21 cellular contexts compared by ENCODE assay signal in the genomic region with DNA sequence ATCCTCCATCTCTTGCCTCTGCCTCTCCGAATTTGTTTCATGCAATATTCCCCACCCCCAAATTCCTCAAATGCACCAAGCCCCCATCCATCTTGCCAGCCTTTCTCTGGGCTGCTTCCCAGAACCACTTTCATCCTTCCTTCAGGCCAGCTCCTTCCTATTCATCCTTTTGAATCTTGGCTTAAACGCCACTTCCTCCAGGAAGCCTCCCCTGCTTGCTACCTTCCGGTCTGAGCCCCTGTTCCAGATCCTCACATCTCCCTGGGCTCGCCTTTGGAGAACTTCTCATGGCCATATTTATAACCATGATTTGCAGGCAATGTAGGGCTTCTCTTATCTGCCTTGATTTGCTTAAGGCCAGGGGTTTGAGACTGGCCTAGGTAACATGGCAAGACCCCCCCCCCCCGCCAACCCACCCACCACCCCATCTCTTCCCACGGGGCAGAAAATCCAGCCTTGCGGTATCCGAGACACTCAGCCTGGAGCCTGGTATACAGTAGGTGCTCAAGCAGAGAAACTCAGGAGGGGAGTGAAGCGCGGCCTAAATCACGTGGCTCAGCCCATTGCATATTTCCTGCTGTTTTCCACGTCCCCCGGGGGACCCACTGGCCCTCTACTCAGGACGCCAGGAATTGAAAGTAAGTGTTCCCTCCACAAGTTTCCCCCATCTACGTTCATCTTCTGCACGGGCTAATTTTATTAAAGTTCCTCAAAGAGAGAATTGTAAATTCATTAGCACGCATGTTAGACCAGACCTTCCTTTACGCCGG.
"Had no signal": no experiment of that assay in that cellular context is flagged by ENCODE, and none has a peak within 500 bp of the region (broad histone marks: within the 10 kb centered on the region; RNA-seq: fewer than 3 reads in every experiment).

No MANE protein-coding gene starts in this region.

- H3K4me1 Mint-ChIP-seq: memory B cell had no signal

- H3K9me3 Mint-ChIP-seq: memory B cell, nephron progenitor cell, type B pancreatic cell had no signal

- H3K36me3 ChIP-seq: colonic mucosa, esophagus squamous epithelium, left ventricle myocardium inferior, lower lobe of right lung, ovary, right atrium auricular region, suprapubic skin, thyroid gland had no signal

- ATAC-seq: left cardiac atrium; lower lobe of right lung; stimulated activated naive CD8-positive, alpha-beta T cell treated with anti-CD3 and anti-CD28 coated beads, Interleukin-15, Interleukin-2, amounts not matched to agents 100 U/mL and 50 U/mL, for 24 hours had no signal

- H3K27ac Mint-ChIP-seq: memory B cell, nephron progenitor cell, type B pancreatic cell had no signal

- H3K79me2 ChIP-seq: hepatocyte had no signal

- DNase-seq: colonic mucosa; dermis blood vessel endothelial cell; esophagus squamous epithelium; foreskin melanocyte; head of caudate nucleus; kidney; left cardiac atrium; left ventricle myocardium inferior; lower lobe of right lung; midbrain; nephron progenitor cell; ovary; stimulated activated CD4-positive, alpha-beta T cell treated with anti-CD3 and anti-CD28 coated beads, Interleukin-2, amount 100 ng/mL, for 48 hours; stimulated activated naive CD8-positive, alpha-beta T cell treated with anti-CD3 and anti-CD28 coated beads, Interleukin-15, Interleukin-2, amounts not matched to agents 100 U/mL and 50 U/mL, for 24 hours; thyroid gland had no signal

- H3K4me3 Mint-ChIP-seq: memory B cell, nephron progenitor cell, type B pancreatic cell had no signal

- H3K4me3 ChIP-seq: colonic mucosa, esophagus squamous epithelium, hepatocyte, left ventricle myocardium inferior, lower lobe of right lung, ovary, right atrium auricular region, smooth muscle cell, suprapubic skin, thyroid gland had no signal

- H3K27ac ChIP-seq: colonic mucosa, esophagus squamous epithelium, hepatocyte, left ventricle myocardium inferior, lower lobe of right lung, ovary, right atrium auricular region, suprapubic skin, thyroid gland had no signal

- H3K9me3 ChIP-seq: colonic mucosa, esophagus squamous epithelium, left ventricle myocardium inferior, lower lobe of right lung, ovary, right atrium auricular region, suprapubic skin, thyroid gland had no signal

- H3K4me1 ChIP-seq: colonic mucosa, esophagus squamous epithelium, left ventricle myocardium inferior, lower lobe of right lung, right atrium auricular region, suprapubic skin had no signal

- H2AFZ ChIP-seq: hepatocyte had no signal

- H3K27me3 ChIP-seq: colonic mucosa, esophagus squamous epithelium, hepatocyte, ovary, right atrium auricular region, suprapubic skin, thyroid gland had no signal

- H3K36me3 Mint-ChIP-seq: memory B cell, type B pancreatic cell had no signal

- H3K4me2 ChIP-seq: hepatocyte, smooth muscle cell had no signal
